ENCODE assay signal across 8 cellular contexts in genomic region chr20:25584905-25585704, GRCh38. TPM values are rescaled to one million over a fixed set of nuclear protein-coding genes. Genes with fewer than 3 reads are reported as not detected.
DNase-seq lines count a peak whose midpoint lies in the region; ATAC-seq and TF ChIP-seq lines count a peak whose summit lies in the region.

NINL (minus strand) TSS chr20:25585531; CDS start chr20:25526587, 58,944 bp downstream.

- no peaks in the 10 kb centered on the region for H3K9me3 Mint-ChIP-seq in activated naive CD4-positive, alpha-beta T cell treated with anti-CD3 and anti-CD28 coated beads for 36 hours

- H3K27me3 Mint-ChIP-seq in activated naive CD4-positive, alpha-beta T cell treated with anti-CD3 and anti-CD28 coated beads for 36 hours (ENCODE audit: low read depth), result peaks cover 4% of the 10 kb centered on the region

- no peak within 1 kb of the TSS for H3K27ac Mint-ChIP-seq in activated naive CD4-positive, alpha-beta T cell treated with anti-CD3 and anti-CD28 coated beads for 36 hours

- no peaks in the 10 kb centered on the region for H3K27me3 ChIP-seq in PC-3 (ENCODE audit: low read length)
- H3K27me3 ChIP-seq in upper lobe of left lung, result peaks cover 0 to 8% (median 1%) of the 10 kb centered on the region in 4 donors

- DNase-seq in EL (peak; percentile 73), PC-3 (peak; percentile 55), glomerular visceral epithelial cell (ENCODE audit: extremely low spot score) (peak; percentile 77), omental fat pad (ENCODE audit: low spot score) (no peak), upper lobe of left lung (peak; percentile 67 to 93)
- DNase-seq in activated naive CD4-positive, alpha-beta T cell treated with anti-CD3 and anti-CD28 coated beads for 36 hours, result peak; percentile 60

- BruUV-seq in PC-3 (replicated peaks; lab: Mats Ljungman, UMichigan), result no TSS peak

- no peaks in the 10 kb centered on the region for H3F3A ChIP-seq in PC-3 (ENCODE audit: low read length, unreplicated experiment)

- POLR2A ChIA-PET in PC-3 (lab: Charles Lee; ENCODE audit: unreplicated experiment), result no interaction called here

- 2 to 3% methylated on average over 6 to 87 of the region's 108 CpGs for WGBS in upper lobe of left lung, 2 donors

- peaks cover 8% of the 10 kb centered on the region for H3K79me2 ChIP-seq in PC-3 (ENCODE audit: low read length)

- no peaks in the 10 kb centered on the region for H3K9me2 ChIP-seq in PC-3 (replicated peaks; ENCODE audit: low read length)

- CTCF ChIA-PET in PC-3 (lab: Charles Lee), result interaction anchor here (0.6 kb wide), 1 partner anchor 44 kb away, joined by 3 read pairs; no protein-coding TSS in a partner anchor
- CTCF ChIA-PET in activated naive CD4-positive, alpha-beta T cell treated with anti-CD3 and anti-CD28 coated beads for 36 hours (lab: Charles Lee), result no interaction called here

- H3K4me3 ChIP-seq in PC-3 (ENCODE audit: low read length) (peak within 1 kb of the TSS; percentile 71), upper lobe of left lung (peak within 1 kb of the TSS; percentile 46 to 88 (median 72))

- H3K9me3 ChIP-seq in PC-3 (ENCODE audit: low read length) (no peaks in the 10 kb centered on the region), upper lobe of left lung (no peaks in the 10 kb centered on the region)

- TF ChIP-seq POLR2A in upper lobe of left lung (IDR thresholded peaks at IDR 0.05), result peak in 3 of 4 donors; percentile 44 to 82 (median 70)

- peak within 1 kb of the TSS; percentile 84 for H2AFZ ChIP-seq in PC-3 (ENCODE audit: low read length)

- H3K36me3 ChIP-seq in PC-3 (ENCODE audit: low read depth, low read length) (no peaks in the 10 kb centered on the region), upper lobe of left lung (no peaks in the 10 kb centered on the region)

- no peak for TF ChIP-seq EP300 in upper lobe of left lung (IDR thresholded peaks at IDR 0.05)

- H3K9ac ChIP-seq in PC-3 (ENCODE audit: low read length), result peak within 1 kb of the TSS; percentile 70

- H3K4me2 ChIP-seq in PC-3 (ENCODE audit: low read length), result peak within 1 kb of the TSS; percentile 84

- no peaks in the 10 kb centered on the region for H4K20me1 ChIP-seq in PC-3 (ENCODE audit: low read length)

- ATAC-seq in HG02798 (IDR thresholded peaks at IDR 0.05; ENCODE audit: poor library complexity, unreplicated experiment) (peak; percentile 76), PC-3 (peak; percentile 85), omental fat pad (ENCODE audit: low FRiP score) (peak; percentile 84), upper lobe of left lung (ENCODE audit: low FRiP score in 2 of 2) (peak; percentile 74 to 95), HG03571 (IDR thresholded peaks at IDR 0.05; ENCODE audit: unreplicated experiment) (no peak)

- peaks cover 6% of the 10 kb centered on the region for H3K4me1 Mint-ChIP-seq in activated naive CD4-positive, alpha-beta T cell treated with anti-CD3 and anti-CD28 coated beads for 36 hours (ENCODE audit: low read depth)

- H3K4me1 ChIP-seq in PC-3 (ENCODE audit: insufficient read depth, low read length) (peaks cover 8% of the 10 kb centered on the region), upper lobe of left lung (peaks cover 3 to 20% (median 14%) of the 10 kb centered on the region in 4 donors)

- peak within 1 kb of the TSS; percentile 74 for H3K4me3 Mint-ChIP-seq in activated naive CD4-positive, alpha-beta T cell treated with anti-CD3 and anti-CD28 coated beads for 36 hours

- TF ChIP-seq CTCF in PC-3 (conservative IDR thresholded peaks at IDR 0.05; ENCODE audit: low read depth, low read length) (no peak), omental fat pad (IDR thresholded peaks at IDR 0.05) (no peak), upper lobe of left lung (IDR thresholded peaks at IDR 0.05) (no peak)

- no peak within 1 kb of the TSS for H3K27ac ChIP-seq in PC-3 (ENCODE audit: low read length)
- H3K27ac ChIP-seq in upper lobe of left lung, result peak within 1 kb of the TSS; percentile 52 to 83 (median 72)

- H3K36me3 Mint-ChIP-seq in activated naive CD4-positive, alpha-beta T cell treated with anti-CD3 and anti-CD28 coated beads for 36 hours (ENCODE audit: low read depth), result no peaks in the 10 kb centered on the region

- intact Hi-C loops in PC-3 (cut with micrococcal nuclease), result no loop called here
- intact Hi-C loops in activated naive CD4-positive, alpha-beta T cell treated with anti-CD3 and anti-CD28 coated beads for 36 hours (cut with micrococcal nuclease), result loop anchor here (1.0 kb wide), 3 partner anchors 18 to 111 kb away; partner anchors contain the start of genes NANP and ZNF337

RNA-seq across cellular contexts. Expression of gene NINL, which starts in this region (rescaled TPM):
- 6.5 and 11.5 TPM in 2 replicates for total RNA-seq in PC-3 (2014; rRNA removed)
- total RNA-seq in activated naive CD4-positive, alpha-beta T cell treated with anti-CD3 and anti-CD28 coated beads for 36 hours, result 1 to 10 TPM; 2.6 to 2.9 TPM
- total RNA-seq in omental fat pad, result 1 to 10 TPM; 4.7 to 9.7 (median 6.7) TPM
- 10 to 100 TPM; 10.2 to 47.1 (median 20.3) TPM for total RNA-seq in upper lobe of left lung
